Comparison of ENCODE assay signal across 8 cellular contexts in the genomic region with DNA sequence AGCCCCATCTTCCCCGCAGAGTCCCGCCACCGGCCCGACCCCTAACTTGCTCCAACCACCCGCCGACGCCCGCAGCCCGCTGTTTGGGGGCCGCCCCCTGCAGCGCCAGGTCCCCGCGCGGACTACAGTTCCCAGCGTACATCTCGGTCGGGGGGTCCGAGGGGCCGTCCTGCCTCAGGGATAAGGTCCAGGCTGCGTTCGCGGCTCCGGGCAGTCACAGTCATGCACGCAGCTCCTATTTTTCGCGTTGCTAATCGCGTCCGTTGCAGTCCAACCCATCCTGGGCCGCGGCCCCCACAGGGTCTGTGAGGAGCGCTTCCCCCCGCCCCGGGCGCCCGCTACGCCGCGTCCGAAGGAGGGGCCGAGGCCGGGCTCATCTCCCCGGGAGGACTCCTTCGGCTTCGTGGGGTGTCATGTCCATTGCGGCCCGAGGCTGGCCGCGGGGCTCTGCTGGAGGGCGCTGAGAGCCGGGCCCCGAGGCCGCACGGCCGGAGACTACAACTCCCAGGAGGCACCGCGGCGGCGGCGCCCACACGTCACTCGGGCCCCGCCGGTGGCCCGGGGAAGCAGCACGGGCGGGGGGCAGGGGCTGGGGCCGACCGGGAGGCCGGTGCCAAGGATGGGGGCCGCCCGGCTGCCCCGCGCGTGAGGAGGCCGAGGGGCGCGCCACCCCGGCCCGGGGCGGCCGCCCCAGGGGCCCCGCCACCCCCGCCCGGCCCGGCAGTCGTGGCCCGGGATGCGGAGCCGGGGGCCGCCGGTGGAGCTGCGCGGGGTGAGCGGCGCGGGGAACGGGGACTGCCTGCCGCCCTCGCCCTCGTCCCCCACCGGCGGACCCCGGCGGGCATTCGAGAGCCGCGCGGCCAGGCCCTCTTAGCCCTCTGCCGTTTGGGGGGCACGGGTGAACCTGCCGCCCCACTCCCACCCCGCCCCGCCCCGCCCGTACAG. TPM values are rescaled to one million over a fixed set of nuclear protein-coding genes. Genes with fewer than 3 reads are reported as not detected.
DNase-seq lines count a peak whose midpoint lies in the region; ATAC-seq and TF ChIP-seq lines count a peak whose summit lies in the region.

A gene (plus strand): TSS at position 536 of the 945 bp plus-strand sequence. CDS start 606 bp downstream, outside the sequence.

- H3K36me3 ChIP-seq in CD8-positive, alpha-beta memory T cell (ENCODE audit: insufficient read depth, low read length): no peaks in the 10 kb centered on the region
- no peaks in the 10 kb centered on the region for H3K36me3 ChIP-seq in Peyer's patch
- peaks cover 0 to 5% (median 0%) of the 10 kb centered on the region in 3 experiments for H3K36me3 ChIP-seq in naive thymus-derived CD4-positive, alpha-beta T cell (ENCODE audit: control insufficient read depth in 2 of 3, insufficient read depth in 3 of 3, low read length in 3 of 3)

- intact Hi-C loops in naive thymus-derived CD4-positive, alpha-beta T cell (cut with micrococcal nuclease): loop anchor here (1.0 to 5.0 kb wide), 8 partner anchors 31 to 366 kb away; a partner anchor contains a TSS

- H3K4me1 Mint-ChIP-seq in CD8-positive, alpha-beta memory T cell: peaks cover 37 to 49% (median 45%) of the 10 kb centered on the region in 3 donors
- H3K4me1 Mint-ChIP-seq in activated T-cell treated with anti-CD3 and anti-CD28 coated beads, Interleukin-2, amount 50 U/mL, for 72 hours (ENCODE audit: low read depth): peaks cover 29% of the 10 kb centered on the region
- H3K4me1 Mint-ChIP-seq in naive thymus-derived CD4-positive, alpha-beta T cell: peaks cover 14 to 39% (median 30%) of the 10 kb centered on the region in 7 donors
- peaks cover 19 to 33% of the 10 kb centered on the region in 2 donors for H3K4me1 Mint-ChIP-seq in stimulated activated naive B cell treated with anti-CD40 and anti-IgM and Interleukin-4, amounts not matched to agents 10 μg/mL and 1 μg/mL and 100 μg/mL, for 72 hours

- no peaks in the 10 kb centered on the region for H3K9me3 ChIP-seq in CD8-positive, alpha-beta memory T cell (ENCODE audit: low read length)
- H3K9me3 ChIP-seq in Peyer's patch: no peaks in the 10 kb centered on the region
- H3K9me3 ChIP-seq in naive thymus-derived CD4-positive, alpha-beta T cell (ENCODE audit: control insufficient read depth in 2 of 3, low read length in 3 of 3): no peaks in the 10 kb centered on the region

- DNase-seq in CD8-positive, alpha-beta memory T cell: peak; percentile 69 to 85 (median 74)
- DNase-seq in HT-29 (ENCODE audit: low spot score): peak; percentile 64
- DNase-seq in Peyer's patch: peak; percentile 71 to 87 (median 83)
- peak; percentile 87 to 89 for DNase-seq in activated T-cell treated with anti-CD3 and anti-CD28 coated beads, Interleukin-2, amount 50 U/mL, for 72 hours
- peak; percentile 70 for DNase-seq in fibroblast of gingiva (ENCODE audit: low read depth)
- peak; percentile 50 to 84 (median 67) for DNase-seq in naive thymus-derived CD4-positive, alpha-beta T cell
- DNase-seq in stimulated activated naive B cell treated with anti-CD40 and anti-IgM and Interleukin-4, amounts not matched to agents 10 μg/mL and 1 μg/mL and 100 μg/mL, for 72 hours: peak; percentile 71

- POLR2A ChIA-PET in CD8-positive, alpha-beta memory T cell (lab: Charles Lee): interaction anchor here (0.7 to 1.0 kb wide), 3 partner anchors 50 to 1172 kb away, joined by 3 to 5 read pairs (median 3); a partner anchor contains a TSS
- POLR2A ChIA-PET in naive thymus-derived CD4-positive, alpha-beta T cell (lab: Charles Lee): interaction anchor here (0.7 to 1.1 kb wide), 6 partner anchors 14 to 1173 kb away, joined by 3 to 4 read pairs (median 3); a partner anchor contains a TSS

- H3K27ac Mint-ChIP-seq in CD8-positive, alpha-beta memory T cell: peak within 1 kb of the TSS; percentile 91 to 99 (median 95)
- H3K27ac Mint-ChIP-seq in activated T-cell treated with anti-CD3 and anti-CD28 coated beads, Interleukin-2, amount 50 U/mL, for 72 hours: peak within 1 kb of the TSS; percentile 96
- H3K27ac Mint-ChIP-seq in naive thymus-derived CD4-positive, alpha-beta T cell: peak within 1 kb of the TSS; percentile 53 to 94 (median 87)
- peak within 1 kb of the TSS; percentile 95 for H3K27ac Mint-ChIP-seq in stimulated activated naive B cell treated with anti-CD40 and anti-IgM and Interleukin-4, amounts not matched to agents 10 μg/mL and 1 μg/mL and 100 μg/mL, for 72 hours

- H3K36me3 Mint-ChIP-seq in CD8-positive, alpha-beta memory T cell: peaks cover 0 to 9% (median 0%) of the 10 kb centered on the region in 3 donors
- H3K36me3 Mint-ChIP-seq in activated T-cell treated with anti-CD3 and anti-CD28 coated beads, Interleukin-2, amount 50 U/mL, for 72 hours (ENCODE audit: insufficient read depth in 2 of 2): no peaks in the 10 kb centered on the region
- peaks cover 0 to 4% (median 0%) of the 10 kb centered on the region in 5 donors for H3K36me3 Mint-ChIP-seq in naive thymus-derived CD4-positive, alpha-beta T cell
- peaks cover 2 to 9% of the 10 kb centered on the region in 2 donors for H3K36me3 Mint-ChIP-seq in stimulated activated naive B cell treated with anti-CD40 and anti-IgM and Interleukin-4, amounts not matched to agents 10 μg/mL and 1 μg/mL and 100 μg/mL, for 72 hours

- TF ChIP-seq CTCF in Peyer's patch (IDR thresholded peaks at IDR 0.05): peak in 1 of 6 experiments; percentile 2

- CTCF ChIA-PET in CD8-positive, alpha-beta memory T cell (lab: Charles Lee): interaction anchor here (1.1 to 1.4 kb wide), 2 partner anchors 52 to 444 kb away, joined by 3 read pairs; no protein-coding TSS in a partner anchor
- CTCF ChIA-PET in naive thymus-derived CD4-positive, alpha-beta T cell (lab: Charles Lee): interaction anchor here (0.7 kb wide), 1 partner anchor 251 kb away, joined by 4 read pairs; no protein-coding TSS in a partner anchor

- H3K4me3 Mint-ChIP-seq in CD8-positive, alpha-beta memory T cell: peak within 1 kb of the TSS; percentile 91 to 98 (median 94)
- peak within 1 kb of the TSS; percentile 87 to 97 for H3K4me3 Mint-ChIP-seq in activated T-cell treated with anti-CD3 and anti-CD28 coated beads, Interleukin-2, amount 50 U/mL, for 72 hours
- peak within 1 kb of the TSS; percentile 76 to 92 (median 86) for H3K4me3 Mint-ChIP-seq in naive thymus-derived CD4-positive, alpha-beta T cell
- H3K4me3 Mint-ChIP-seq in stimulated activated naive B cell treated with anti-CD40 and anti-IgM and Interleukin-4, amounts not matched to agents 10 μg/mL and 1 μg/mL and 100 μg/mL, for 72 hours: peak within 1 kb of the TSS; percentile 91 to 93

- peaks cover 17% of the 10 kb centered on the region for H3K4me1 ChIP-seq in CD8-positive, alpha-beta memory T cell (ENCODE audit: insufficient read depth, low read length)
- H3K4me1 ChIP-seq in Peyer's patch: peaks cover 0 to 16% (median 8%) of the 10 kb centered on the region in 4 donors
- peaks cover 5 to 10% of the 10 kb centered on the region in 2 donors for H3K4me1 ChIP-seq in naive thymus-derived CD4-positive, alpha-beta T cell (ENCODE audit: control insufficient read depth in 2 of 2, insufficient read depth in 2 of 2, low read length in 2 of 2)

- H3K4me3 ChIP-seq in CD8-positive, alpha-beta memory T cell (ENCODE audit: low read length): peak within 1 kb of the TSS; percentile 92
- peak within 1 kb of the TSS; percentile 97 to 99 (median 99) for H3K4me3 ChIP-seq in Peyer's patch
- H3K4me3 ChIP-seq in naive thymus-derived CD4-positive, alpha-beta T cell (ENCODE audit: low read length): peak within 1 kb of the TSS; percentile 97

- no peaks in the 10 kb centered on the region for H3K27me3 ChIP-seq in CD8-positive, alpha-beta memory T cell (ENCODE audit: insufficient read depth, low read length, poor library complexity, severe bottlenecking)
- no peaks in the 10 kb centered on the region for H3K27me3 ChIP-seq in Peyer's patch
- no peaks in the 10 kb centered on the region for H3K27me3 ChIP-seq in naive thymus-derived CD4-positive, alpha-beta T cell (ENCODE audit: control insufficient read depth in 2 of 2, insufficient read depth in 2 of 2, low read length in 2 of 2)

- peak in 1 of 2 donors; percentile 23 for TF ChIP-seq POLR2A in Peyer's patch (IDR thresholded peaks at IDR 0.05)

- peak; percentile 86 for ATAC-seq in GM19467 (IDR thresholded peaks at IDR 0.05; ENCODE audit: unreplicated experiment)
- ATAC-seq in activated T-cell treated with anti-CD3 and anti-CD28 coated beads, Interleukin-2, amount 50 U/mL, for 72 hours (replicated peaks in 1 of 2): peak; percentile 87 to 89
- peak; percentile 95 for ATAC-seq in naive thymus-derived CD4-positive, alpha-beta T cell
- peak; percentile 86 to 92 for ATAC-seq in stimulated activated naive B cell treated with anti-CD40 and anti-IgM and Interleukin-4, amounts not matched to agents 10 μg/mL and 1 μg/mL and 100 μg/mL, for 72 hours (replicated peaks)

- H3K27me3 Mint-ChIP-seq in CD8-positive, alpha-beta memory T cell: peaks cover 0 to 3% of the 10 kb centered on the region in 2 donors
- H3K27me3 Mint-ChIP-seq in activated T-cell treated with anti-CD3 and anti-CD28 coated beads, Interleukin-2, amount 50 U/mL, for 72 hours (ENCODE audit: low read depth): no peaks in the 10 kb centered on the region
- H3K27me3 Mint-ChIP-seq in naive thymus-derived CD4-positive, alpha-beta T cell: no peaks in the 10 kb centered on the region
- H3K27me3 Mint-ChIP-seq in stimulated activated naive B cell treated with anti-CD40 and anti-IgM and Interleukin-4, amounts not matched to agents 10 μg/mL and 1 μg/mL and 100 μg/mL, for 72 hours: no peaks in the 10 kb centered on the region

- H3K9me3 Mint-ChIP-seq in CD8-positive, alpha-beta memory T cell: no peaks in the 10 kb centered on the region
- no peaks in the 10 kb centered on the region for H3K9me3 Mint-ChIP-seq in activated T-cell treated with anti-CD3 and anti-CD28 coated beads, Interleukin-2, amount 50 U/mL, for 72 hours
- no peaks in the 10 kb centered on the region for H3K9me3 Mint-ChIP-seq in naive thymus-derived CD4-positive, alpha-beta T cell
- H3K9me3 Mint-ChIP-seq in stimulated activated naive B cell treated with anti-CD40 and anti-IgM and Interleukin-4, amounts not matched to agents 10 μg/mL and 1 μg/mL and 100 μg/mL, for 72 hours: no peaks in the 10 kb centered on the region

- peak within 1 kb of the TSS; percentile 90 for H3K27ac ChIP-seq in CD8-positive, alpha-beta memory T cell (ENCODE audit: low read depth, low read length)
- peak within 1 kb of the TSS; percentile 91 to 99 (median 96) for H3K27ac ChIP-seq in Peyer's patch
- H3K27ac ChIP-seq in naive thymus-derived CD4-positive, alpha-beta T cell (ENCODE audit: low read depth, low read length): peak within 1 kb of the TSS; percentile 86

RNA-seq across cellular contexts. Expression of the gene that starts here (rescaled TPM):
- total RNA-seq in CD8-positive, alpha-beta memory T cell: 10 to 100 TPM; 13.9 to 15.4 TPM
- 1.3 TPM for polyA plus RNA-seq in CD8-positive, alpha-beta memory T cell
- total RNA-seq in HT-29 (2014; rRNA removed; shearing (Covaris generic)): 9.7 and 15.2 TPM in 2 replicates
- total RNA-seq in Peyer's patch: 10 to 100 TPM in 3 of 4 donors, 1 to 10 TPM in 1; 8.1 to 64.4 (median 16.2) TPM
- 10 to 100 TPM; 12.7 to 22.0 TPM for total RNA-seq in activated T-cell treated with anti-CD3 and anti-CD28 coated beads, Interleukin-2, amount 50 U/mL, for 72 hours
- 10 to 100 TPM; 22.3 to 31.5 (median 27.0) TPM for total RNA-seq in naive thymus-derived CD4-positive, alpha-beta T cell
- polyA plus RNA-seq in naive thymus-derived CD4-positive, alpha-beta T cell: under 1 TPM; 0.09 to 0.52 TPM

Comparison
In these comparisons a context has a peak if more than half of its experiments do, and no peak if none do; other contexts are left out.
1. Peak in every context shown above with its lines: DNase-seq, ATAC-seq, H3K4me3 ChIP-seq and H3K27ac ChIP-seq.